Comparison of ENCODE assay signal across 20 cellular contexts in the genomic region with DNA sequence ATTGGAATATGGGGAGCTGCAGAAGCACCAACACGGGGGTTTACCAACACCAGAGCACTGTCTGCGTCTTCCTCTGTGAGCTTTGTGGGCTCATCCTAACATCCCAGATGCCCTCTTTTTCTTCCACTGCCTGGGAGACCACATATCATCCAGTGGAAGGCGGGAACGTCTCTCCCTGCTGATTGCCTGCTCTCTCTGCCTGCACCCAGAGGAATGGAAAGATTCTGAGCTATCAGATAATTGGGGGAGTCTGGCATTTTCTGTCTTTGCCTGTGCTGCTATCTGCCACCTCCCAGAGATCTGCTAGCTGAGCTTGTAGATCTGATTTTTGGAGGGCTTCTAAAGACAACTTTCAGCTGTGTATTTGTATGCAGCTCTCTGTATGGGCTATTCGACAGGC.
A peak's percentile ranks its signal among the peaks of the same experiment; 100 is the strongest.
DNase-seq lines count a peak whose midpoint lies in the region; ATAC-seq, FAIRE-seq and TF ChIP-seq lines count a peak whose summit lies in the region.
"Had no signal": no experiment of that assay in that cellular context is flagged by ENCODE, and none has a peak within 500 bp of the region (broad histone marks: within the 10 kb centered on the region; RNA-seq: fewer than 3 reads in every experiment).

No MANE protein-coding gene starts in this region.

- no peaks in the 10 kb centered on the region for H3F3A ChIP-seq in PC-3 (ENCODE audit: low read length, unreplicated experiment)

- CTCF ChIA-PET in PC-3 (lab: Charles Lee) (interaction anchor here (0.5 kb wide), 1 partner anchor 447 kb away, joined by 5 read pairs; no protein-coding TSS in a partner anchor), H1 (lab: Charles Lee; ENCODE audit: partially characterized antibody) (interaction anchor here (0.5 to 1.7 kb wide), 5 partner anchors 10 to 506 kb away, joined by 3 to 4 read pairs (median 3); no protein-coding TSS in a partner anchor)

- no peak for DNase-seq in PC-3
- no peak for DNase-seq in H1 (ENCODE audit: low read depth in 1 of 2, low spot score in 2 of 2)
- peak; percentile 83 for DNase-seq in mesendoderm
- no peak for DNase-seq in stimulated activated effector memory CD8-positive, alpha-beta T cell treated with anti-CD3 and anti-CD28 coated beads, Interleukin-12 subunit alpha, Interleukin-12 subunit beta, amount 100 ng/mL, for 72 hours (ENCODE audit: low spot score in 2 of 2)
- DNase-seq in activated naive CD4-positive, alpha-beta T cell treated with anti-CD3 and anti-CD28 coated beads, Interleukin-2, amount 50 U/mL, for 72 hours (ENCODE audit: low spot score in 2 of 2), result no peak
- no peak for DNase-seq in CD14-positive monocyte (ENCODE audit: low spot score)
- DNase-seq: AML-193; Calu3; CD8-positive, alpha-beta T cell; DMS79 treated with DMSO at 0.1 percent for 48 hours; GOT3; H9; IMR-90 had no signal

- ATAC-seq in PC-3 (no peak), GM21447 (IDR thresholded peaks at IDR 0.05; ENCODE audit: unreplicated experiment) (no peak), GM21786 (IDR thresholded peaks at IDR 0.05; ENCODE audit: unreplicated experiment) (no peak)
- ATAC-seq in stimulated activated effector memory CD8-positive, alpha-beta T cell treated with anti-CD3 and anti-CD28 coated beads, Interleukin-12 subunit alpha, Interleukin-12 subunit beta, amount 100 ng/mL, for 72 hours, result peak; percentile 11
- ATAC-seq in activated naive CD4-positive, alpha-beta T cell treated with anti-CD3 and anti-CD28 coated beads, Interleukin-2, amount 50 U/mL, for 72 hours, result no peak
- ATAC-seq: A549; CD8-positive, alpha-beta T cell; K562 had no signal

- WGBS in H1 (ENCODE audit: extremely low coverage in 1 of 2, insufficient coverage in 1 of 2, insufficient read length in 1 of 2, insufficient replicate concordance in 2 of 2, low coverage in 1 of 2, low lambda C conversion rate in 2 of 2, missing lambda C conversion rate in 1 of 2), 2 experiments, result 92% methylated on average over 5 of the region's 5 CpGs; no CpG with 5 or more reads in 1 of the 2 experiments
- WGBS in mesendoderm (ENCODE audit: extremely low coverage, insufficient coverage, low lambda C conversion rate), result no CpG with 5 or more reads among the region's 5 CpGs

- H3K27ac Mint-ChIP-seq in stimulated activated effector memory CD8-positive, alpha-beta T cell treated with anti-CD3 and anti-CD28 coated beads, Interleukin-12 subunit alpha, Interleukin-12 subunit beta, amount 100 ng/mL, for 72 hours, result no peak overlapping the region
- no peak overlapping the region for H3K27ac Mint-ChIP-seq in activated naive CD4-positive, alpha-beta T cell treated with anti-CD3 and anti-CD28 coated beads, Interleukin-2, amount 50 U/mL, for 72 hours
- H3K27ac Mint-ChIP-seq in CD14-positive monocyte, result no peak overlapping the region
- H3K27ac Mint-ChIP-seq: CD8-positive, alpha-beta T cell had no signal

- no peaks in the 10 kb centered on the region for H3K79me2 ChIP-seq in PC-3 (ENCODE audit: low read length)
- H3K79me2 ChIP-seq in H1 (ENCODE audit: control insufficient read depth in 1 of 2, insufficient read depth in 2 of 2, low read length in 2 of 2), result no peaks in the 10 kb centered on the region
- no peaks in the 10 kb centered on the region for H3K79me2 ChIP-seq in mesendoderm (ENCODE audit: control insufficient read depth, insufficient read depth, low read length)

- POLR2A ChIA-PET in PC-3 (lab: Charles Lee; ENCODE audit: unreplicated experiment) (no interaction called here), H1 (lab: Charles Lee; ENCODE audit: partially characterized antibody) (no interaction called here)

- H2BK20ac ChIP-seq in H1 (ENCODE audit: low read length), result no peak overlapping the region

- no peak overlapping the region for H2BK12ac ChIP-seq in H1 (ENCODE audit: low read depth, low read length)

- no peak for TF ChIP-seq CTCF in PC-3 (conservative IDR thresholded peaks at IDR 0.05; ENCODE audit: low read depth, low read length)
- no peak for TF ChIP-seq CTCF in H1 (IDR thresholded peaks at IDR 0.05; ENCODE audit: control extremely low read depth in 1 of 3, insufficient read depth in 1 of 3, low read depth in 1 of 3, low read length in 3 of 3)
- TF ChIP-seq CTCF in CD14-positive monocyte (IDR thresholded peaks at IDR 0.05), result no peak

- H3K4me1 ChIP-seq in PC-3 (ENCODE audit: insufficient read depth, low read length), result no peaks in the 10 kb centered on the region
- no peaks in the 10 kb centered on the region for H3K4me1 ChIP-seq in H1 (replicated peaks in 1 of 4; ENCODE audit: control insufficient read depth in 3 of 4, insufficient read depth in 4 of 4, low read length in 3 of 4)
- H3K4me1 ChIP-seq in mesendoderm (ENCODE audit: control insufficient read depth, low read depth, low read length), result no peaks in the 10 kb centered on the region
- H3K4me1 ChIP-seq: A549, BLaER1 had no signal

- no peaks in the 10 kb centered on the region for H3K4me1 Mint-ChIP-seq in stimulated activated effector memory CD8-positive, alpha-beta T cell treated with anti-CD3 and anti-CD28 coated beads, Interleukin-12 subunit alpha, Interleukin-12 subunit beta, amount 100 ng/mL, for 72 hours
- no peaks in the 10 kb centered on the region for H3K4me1 Mint-ChIP-seq in CD14-positive monocyte
- H3K4me1 Mint-ChIP-seq: H9 had no signal

- H3K18ac ChIP-seq in H1 (ENCODE audit: extremely low read depth, low read length) (no peak overlapping the region), mesendoderm (ENCODE audit: low read length) (no peak overlapping the region)

- H2AK5ac ChIP-seq in H1 (ENCODE audit: low read depth, low read length) (no peak overlapping the region), mesendoderm (ENCODE audit: low read length) (no peak overlapping the region)

- H4K91ac ChIP-seq in H1 (replicated peaks; ENCODE audit: insufficient read length, low read length), result no peak overlapping the region

- no peak for FAIRE-seq in H1 (lab: Jason Lieb, UNC)
- FAIRE-seq: A549, GM12891, HTR-8/SVneo, K562 had no signal

- no peaks in the 10 kb centered on the region for H3K23me2 ChIP-seq in H1 (ENCODE audit: low read depth, low read length)

- H2BK5ac ChIP-seq in H1 (ENCODE audit: low read depth, low read length) (no peak overlapping the region), mesendoderm (ENCODE audit: low read length) (no peak overlapping the region)

- TF ChIP-seq RAD21 in H1 (IDR thresholded peaks at IDR 0.05 in 1 of 2, conservative IDR thresholded peaks at IDR 0.05 in 1 of 2; ENCODE audit: low read depth in 2 of 2, low read length in 2 of 2), result no peak

- intact Hi-C loops in PC-3 (cut with micrococcal nuclease) (no loop called here), CD14-positive monocyte (cut with micrococcal nuclease) (no loop called here)

- no peaks in the 10 kb centered on the region for H3K9me2 ChIP-seq in PC-3 (replicated peaks; ENCODE audit: low read length)

- H3K9me3 ChIP-seq in PC-3 (ENCODE audit: low read length) (no peaks in the 10 kb centered on the region), H1 (ENCODE audit: insufficient read depth in 2 of 2, low read depth in 1 of 2, low read length in 1 of 2) (no peaks in the 10 kb centered on the region)
- H3K9me3 ChIP-seq: A549, BLaER1 had no signal

- no peak overlapping the region; the same call in 1 of the 2 replicates for H4K8ac ChIP-seq in H1 (ENCODE audit: extremely low read depth, insufficient read depth, low read length)
- no peak overlapping the region for H4K8ac ChIP-seq in mesendoderm (ENCODE audit: low read depth, low read length)

- H4K20me1 ChIP-seq in PC-3 (ENCODE audit: low read length) (no peaks in the 10 kb centered on the region), H1 (replicated peaks in 1 of 2; ENCODE audit: control insufficient read depth in 1 of 2, insufficient read depth in 2 of 2, low read length in 2 of 2) (no peaks in the 10 kb centered on the region)
- H4K20me1 ChIP-seq: BLaER1 had no signal

- H2BK120ac ChIP-seq in H1 (replicated peaks; ENCODE audit: low read depth, low read length), result no peak overlapping the region
- H2BK120ac ChIP-seq in mesendoderm (ENCODE audit: low read depth, low read length), result no peak overlapping the region

- H3K36me3 Mint-ChIP-seq in stimulated activated effector memory CD8-positive, alpha-beta T cell treated with anti-CD3 and anti-CD28 coated beads, Interleukin-12 subunit alpha, Interleukin-12 subunit beta, amount 100 ng/mL, for 72 hours, result no peaks in the 10 kb centered on the region
- no peaks in the 10 kb centered on the region for H3K36me3 Mint-ChIP-seq in activated naive CD4-positive, alpha-beta T cell treated with anti-CD3 and anti-CD28 coated beads, Interleukin-2, amount 50 U/mL, for 72 hours
- H3K36me3 Mint-ChIP-seq in CD14-positive monocyte, result no peaks in the 10 kb centered on the region
- H3K36me3 Mint-ChIP-seq: CD8-positive, alpha-beta T cell had no signal

- no peaks in the 10 kb centered on the region for H3K9me3 Mint-ChIP-seq in stimulated activated effector memory CD8-positive, alpha-beta T cell treated with anti-CD3 and anti-CD28 coated beads, Interleukin-12 subunit alpha, Interleukin-12 subunit beta, amount 100 ng/mL, for 72 hours
- H3K9me3 Mint-ChIP-seq in activated naive CD4-positive, alpha-beta T cell treated with anti-CD3 and anti-CD28 coated beads, Interleukin-2, amount 50 U/mL, for 72 hours, result no peaks in the 10 kb centered on the region
- H3K9me3 Mint-ChIP-seq in CD14-positive monocyte, result peaks cover 0 to 4% (median 0%) of the 10 kb centered on the region in 7 donors
- H3K9me3 Mint-ChIP-seq: CD8-positive, alpha-beta T cell; H9 had no signal

- no peak overlapping the region for H3K4ac ChIP-seq in H1 (replicated peaks; ENCODE audit: insufficient read length, low read depth, low read length)
- H3K4ac ChIP-seq in mesendoderm (ENCODE audit: low read depth, low read length), result no peak overlapping the region

- H3K27ac ChIP-seq in PC-3 (ENCODE audit: low read length) (no peak overlapping the region), H1 (ENCODE audit: low read depth, low read length) (no peak overlapping the region), mesendoderm (ENCODE audit: low read depth, low read length) (no peak overlapping the region)
- H3K27ac ChIP-seq: A549, BLaER1 had no signal

- H3K4me3 Mint-ChIP-seq in stimulated activated effector memory CD8-positive, alpha-beta T cell treated with anti-CD3 and anti-CD28 coated beads, Interleukin-12 subunit alpha, Interleukin-12 subunit beta, amount 100 ng/mL, for 72 hours, result no peak overlapping the region
- H3K4me3 Mint-ChIP-seq in CD14-positive monocyte, result no peak overlapping the region
- H3K4me3 Mint-ChIP-seq: CD8-positive, alpha-beta T cell; H9 had no signal

- peaks cover 0 to 4% (median 2%) of the 10 kb centered on the region in 3 donors for H3K27me3 Mint-ChIP-seq in CD14-positive monocyte (ENCODE audit: low read depth in 3 of 3)

- TF ChIP-seq EP300 in H1 (IDR thresholded peaks at IDR 0.05; ENCODE audit: borderline replicate concordance in 1 of 2, low read depth in 2 of 2, low read length in 2 of 2), result no peak

- H3K79me1 ChIP-seq in H1 (ENCODE audit: low read depth, low read length), result no peaks in the 10 kb centered on the region
- H3K79me1 ChIP-seq in mesendoderm (ENCODE audit: low read length), result no peaks in the 10 kb centered on the region

- no peak for TF ChIP-seq POLR2A in H1 (IDR thresholded peaks at IDR 0.05; ENCODE audit: control extremely low read depth in 1 of 2, low read depth in 2 of 2, low read length in 2 of 2)

- H2AFZ ChIP-seq in PC-3 (ENCODE audit: low read length), result 0 out of 2 replicates have a peak overlapping the region, but pooled peaks have one; percentile 20
- peak overlapping the region; percentile 16; the same call in 1 of the 2 replicates for H2AFZ ChIP-seq in H1 (ENCODE audit: low read length)

- H3K23ac ChIP-seq in H1 (ENCODE audit: insufficient read length) (no peak overlapping the region), mesendoderm (ENCODE audit: low read length) (no peak overlapping the region)

- no peaks in the 10 kb centered on the region for H3K36me3 ChIP-seq in PC-3 (ENCODE audit: low read depth, low read length)
- H3K36me3 ChIP-seq in H1 (ENCODE audit: control insufficient read depth in 2 of 4, insufficient read depth in 4 of 4, low read length in 3 of 4), result no peaks in the 10 kb centered on the region
- H3K36me3 ChIP-seq in mesendoderm (ENCODE audit: control insufficient read depth, insufficient read depth, low read length), result no peaks in the 10 kb centered on the region
- H3K36me3 ChIP-seq: BLaER1 had no signal

- H3K4me2 ChIP-seq in PC-3 (ENCODE audit: low read length) (no peak overlapping the region), H1 (ENCODE audit: insufficient read depth in 1 of 2, low read depth in 2 of 2, low read length in 2 of 2) (no peak overlapping the region), mesendoderm (ENCODE audit: low read length) (no peak overlapping the region)
- H3K4me2 ChIP-seq: A549, BLaER1 had no signal

- H3K4me3 ChIP-seq in PC-3 (ENCODE audit: low read length), result no peak overlapping the region
- no peak overlapping the region for H3K4me3 ChIP-seq in H1 (ENCODE audit: extremely low read depth in 1 of 4, insufficient read depth in 2 of 4, low read depth in 3 of 4, low read length in 4 of 4)
- no peak overlapping the region for H3K4me3 ChIP-seq in mesendoderm (ENCODE audit: low read length)
- H3K4me3 ChIP-seq: A549, BLaER1, K562 had no signal

- H4K5ac ChIP-seq in H1 (ENCODE audit: insufficient read length, low read depth, low read length) (no peak overlapping the region), mesendoderm (ENCODE audit: low read length) (no peak overlapping the region)

- H3K9ac ChIP-seq in PC-3 (ENCODE audit: low read length), result no peak overlapping the region
- H3K9ac ChIP-seq in H1 (replicated peaks in 1 of 4; ENCODE audit: extremely low read depth in 1 of 4, low read depth in 3 of 4, low read length in 3 of 4), result no peak overlapping the region
- H3K9ac ChIP-seq in mesendoderm (ENCODE audit: low read length), result no peak overlapping the region
- H3K9ac ChIP-seq: BLaER1 had no signal

- no peaks in the 10 kb centered on the region for H3K27me3 ChIP-seq in PC-3 (ENCODE audit: low read length)
- no peaks in the 10 kb centered on the region for H3K27me3 ChIP-seq in H1 (replicated peaks in 1 of 4; ENCODE audit: control insufficient read depth in 3 of 4, extremely low read depth in 1 of 4, insufficient read depth in 3 of 4, low read length in 3 of 4)
- H3K27me3 ChIP-seq in mesendoderm (ENCODE audit: insufficient read depth, low read length, poor library complexity), result no peaks in the 10 kb centered on the region
- H3K27me3 ChIP-seq: BLaER1 had no signal

- no peak overlapping the region for H2BK15ac ChIP-seq in H1 (ENCODE audit: low read length)
- H2BK15ac ChIP-seq in mesendoderm (replicated peaks; ENCODE audit: low read depth), result no peak overlapping the region

- H3K56ac ChIP-seq in H1 (replicated peaks; ENCODE audit: insufficient read length, low read depth, low read length) (no peak overlapping the region), mesendoderm (ENCODE audit: low read length) (peak overlapping the region; percentile 67)

- BruUV-seq in PC-3 (replicated peaks; lab: Mats Ljungman, UMichigan), result no TSS peak

- no peak overlapping the region for H3K14ac ChIP-seq in H1 (ENCODE audit: insufficient read length)
